ENCODE assay signal across 8 cellular contexts in the genomic region with DNA sequence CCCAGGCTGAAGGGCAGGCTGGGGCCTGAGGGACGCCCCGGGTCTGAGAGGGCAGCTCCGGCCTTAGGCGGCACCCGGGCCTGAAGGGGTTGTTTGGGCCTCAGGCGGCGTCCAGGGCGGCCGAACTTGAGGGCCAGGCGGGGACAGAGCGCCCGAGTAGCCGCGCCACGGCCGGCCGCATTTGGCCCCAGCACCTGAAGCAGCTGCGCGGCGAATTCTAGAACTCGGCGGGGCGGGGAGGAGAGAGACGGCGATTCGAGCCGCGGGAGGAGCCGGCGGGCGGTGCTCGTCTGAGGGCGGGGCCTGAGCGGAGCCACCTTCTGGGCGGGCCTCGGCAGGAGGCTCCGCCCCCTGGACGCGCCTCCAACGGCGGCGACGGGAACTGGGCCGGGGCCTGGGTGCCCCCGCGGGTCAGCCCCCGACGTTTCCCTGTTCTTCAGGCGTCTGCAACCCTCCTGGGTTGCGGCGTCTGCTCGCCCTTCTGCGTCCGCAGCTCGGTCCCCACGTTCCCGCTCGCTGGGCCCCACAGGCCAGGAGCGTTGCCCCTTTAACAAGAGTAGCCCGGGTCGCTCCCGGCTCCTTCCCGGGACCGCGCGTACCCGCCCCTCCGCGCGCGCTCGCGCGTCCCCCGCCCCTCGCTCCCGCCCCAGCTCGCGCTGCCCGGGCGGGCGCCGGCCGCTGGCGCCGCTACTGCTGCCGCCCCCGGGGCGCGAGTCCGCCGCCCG. TPM values are rescaled to one million over a fixed set of nuclear protein-coding genes. Genes with fewer than 3 reads are reported as not detected.
DNase-seq lines count a peak whose midpoint lies in the region; FAIRE-seq lines count a peak whose summit lies in the region.

A gene with protein sequence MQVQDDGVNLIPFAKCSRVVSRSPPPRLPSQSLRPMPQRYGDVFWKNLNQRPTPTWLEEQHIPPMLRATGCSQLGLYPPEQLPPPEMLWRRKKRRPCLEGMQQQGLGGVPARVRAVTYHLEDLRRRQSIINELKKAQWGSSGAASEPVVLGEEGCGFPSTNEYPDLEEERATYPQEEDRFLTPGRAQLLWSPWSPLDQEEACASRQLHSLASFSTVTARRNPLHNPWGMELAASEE (minus strand): TSS at position 221 of the 725 bp plus-strand sequence. CDS start 3,085 bp downstream, outside the sequence.
A gene (plus strand): TSS at position 649 of the 725 bp plus-strand sequence. CDS start 2,297 bp downstream, outside the sequence.

- FAIRE-seq in frontal cortex (lab: Jason Lieb, UNC) = no peak

- H3K27ac ChIP-seq in SJCRH30 = peak within 1 kb of the TSS; percentile 69

- no peaks in the 10 kb centered on the region for H3K9me3 ChIP-seq in SJCRH30 (replicated peaks)

- no peaks in the 10 kb centered on the region for H3K27me3 ChIP-seq in SJCRH30

- no peaks in the 10 kb centered on the region for H3K36me3 ChIP-seq in SJCRH30

- DNase-seq in ELR (ENCODE audit: low read depth) = peak; percentile 93
- DNase-seq in GOT3 (lab: John Stamatoyannopoulos, UW) = peak; percentile 73
- peak; percentile 84 for DNase-seq in LHCN-M2 (ENCODE audit: low read depth)
- DNase-seq in SJCRH30 = peak; percentile 87 to 88
- peak; percentile 89 for DNase-seq in activated naive CD4-positive, alpha-beta T cell treated with Interleukin-2 at 50 U/mL for 16 hours
- DNase-seq in frontal cortex (ENCODE audit: low spot score in 2 of 2) = peak; percentile 99 to 100
- peak; percentile 40 to 96 (median 92) for DNase-seq in nucleus accumbens (lab: John Stamatoyannopoulos, UW)
- DNase-seq in superior temporal gyrus (ENCODE audit: extremely low spot score) = peak; percentile 92

- H3K4me1 ChIP-seq in SJCRH30 = no peaks in the 10 kb centered on the region

- H3K4me3 ChIP-seq in SJCRH30 = peak within 1 kb of the TSS; percentile 72

RNA-seq across cellular contexts. Expression of the first gene that starts in this region (rescaled TPM):
- total RNA-seq in LHCN-M2 (2014; rRNA removed) (0.34 and 0.64 TPM in 2 replicates), frontal cortex (not detected)
- polyA plus RNA-seq in LHCN-M2 (2012) = 1.1 TPM
- not detected in 2 replicates for total RNA-seq in SJCRH30 (2014; rRNA removed; shearing (Covaris generic))

RNA-seq across cellular contexts. Expression of the second gene that starts in this region (rescaled TPM):
- total RNA-seq in LHCN-M2 (2014; rRNA removed) (75.9 and 82.0 TPM in 2 replicates), frontal cortex (10.2 TPM)
- 149 TPM for polyA plus RNA-seq in LHCN-M2 (2012)
- total RNA-seq in SJCRH30 (2014; rRNA removed; shearing (Covaris generic)) = 24.2 and 32.7 TPM in 2 replicates

Comparison
In these comparisons a context has a peak if more than half of its experiments do, and no peak if none do; other contexts are left out.
1. Peak in every context shown above with its lines: DNase-seq, H3K4me3 ChIP-seq and H3K27ac ChIP-seq.